19 cellular contexts compared by ENCODE assay signal in genomic region chr10:45003432-45004000, GRCh38. TPM values are rescaled to one million over a fixed set of nuclear protein-coding genes. Genes with fewer than 3 reads are reported as not detected.
DNase-seq lines count a peak whose midpoint lies in the region; ATAC-seq and TF ChIP-seq lines count a peak whose summit lies in the region.
"Had no signal": no experiment of that assay in that cellular context is flagged by ENCODE, and none has a peak within 500 bp of the region (broad histone marks: within the 10 kb centered on the region; RNA-seq: fewer than 3 reads in every experiment).

No MANE protein-coding gene starts in this region.

- peaks cover 2% of the 10 kb centered on the region for H3K27me3 Mint-ChIP-seq in activated CD4-positive, alpha-beta T cell treated with anti-CD3 and anti-CD28 coated beads, Interleukin-2, amount 10 ng/mL, durations not matched to agents 24 days and 14 days
- H3K27me3 Mint-ChIP-seq in CD8-positive, alpha-beta memory T cell: peaks cover 0 to 2% of the 10 kb centered on the region in 2 donors
- no peaks in the 10 kb centered on the region for H3K27me3 Mint-ChIP-seq in natural killer cell treated with Interleukin-12 subunit alpha and Interleukin-12 subunit beta and Interleukin-15 and Interleukin-18, amount 100 ng/mL, for 72 hours

- H3K4me1 Mint-ChIP-seq in activated CD4-positive, alpha-beta T cell treated with anti-CD3 and anti-CD28 coated beads, Interleukin-2, amount 10 ng/mL, durations not matched to agents 24 days and 14 days: peaks cover 20% of the 10 kb centered on the region
- peaks cover 37 to 52% (median 40%) of the 10 kb centered on the region in 3 donors for H3K4me1 Mint-ChIP-seq in CD8-positive, alpha-beta memory T cell
- peaks cover 28 to 49% of the 10 kb centered on the region in 2 donors for H3K4me1 Mint-ChIP-seq in natural killer cell treated with Interleukin-12 subunit alpha and Interleukin-12 subunit beta and Interleukin-15 and Interleukin-18, amount 100 ng/mL, for 72 hours (ENCODE audit: low read depth in 2 of 2)

- POLR2A ChIA-PET in CD8-positive, alpha-beta memory T cell (lab: Charles Lee): no interaction called here

- no peak overlapping the region for H3K4me3 ChIP-seq in CD8-positive, alpha-beta memory T cell (ENCODE audit: low read length)
- H3K4me3 ChIP-seq in ascending aorta (no peak overlapping the region), mesendoderm (ENCODE audit: low read length) (no peak overlapping the region)
- H3K4me3 ChIP-seq: GM12878 had no signal

- no peak overlapping the region for H3K27ac Mint-ChIP-seq in activated CD4-positive, alpha-beta T cell treated with anti-CD3 and anti-CD28 coated beads, Interleukin-2, amount 10 ng/mL, durations not matched to agents 24 days and 14 days
- peak overlapping the region in 6 of 8 donors; percentile 19 to 94 (median 65) for H3K27ac Mint-ChIP-seq in CD8-positive, alpha-beta memory T cell
- H3K27ac Mint-ChIP-seq in natural killer cell treated with Interleukin-12 subunit alpha and Interleukin-12 subunit beta and Interleukin-15 and Interleukin-18, amount 100 ng/mL, for 72 hours: peak overlapping the region; percentile 43 to 74

- H3K56ac ChIP-seq in mesendoderm (ENCODE audit: low read length): no peak overlapping the region

- H3K36me3 ChIP-seq in CD8-positive, alpha-beta memory T cell (ENCODE audit: insufficient read depth, low read length): peaks cover 9% of the 10 kb centered on the region
- peaks cover 0 to 26% of the 10 kb centered on the region in 2 donors for H3K36me3 ChIP-seq in ascending aorta
- H3K36me3 ChIP-seq in mesendoderm (ENCODE audit: control insufficient read depth, insufficient read depth, low read length): no peaks in the 10 kb centered on the region

- H3K79me2 ChIP-seq in mesendoderm (ENCODE audit: control insufficient read depth, insufficient read depth, low read length): peaks cover 13% of the 10 kb centered on the region

- H2BK120ac ChIP-seq in mesendoderm (ENCODE audit: low read depth, low read length): no peak overlapping the region

- peak; percentile 49 for DNase-seq in activated CD4-positive, alpha-beta T cell treated with anti-CD3 and anti-CD28 coated beads, Interleukin-2, amount 10 ng/mL, durations not matched to agents 24 days and 14 days
- DNase-seq in activated CD4-positive, alpha-beta T cell treated with anti-CD3 and anti-CD28 coated beads, Interleukin-2, amount 50 U/mL, for 1 hour: no peak
- no peak for DNase-seq in CD8-positive, alpha-beta memory T cell
- no peak for DNase-seq in ascending aorta (ENCODE audit: low spot score in 2 of 2)
- DNase-seq in natural killer cell treated with Interleukin-12 subunit alpha and Interleukin-12 subunit beta and Interleukin-15 and Interleukin-18, amount 100 ng/mL, for 72 hours (ENCODE audit: low spot score): no peak
- no peak for DNase-seq in dermis blood vessel endothelial cell
- no peak for DNase-seq in mesendoderm
- DNase-seq: Caco-2, DMS53, HCEC 1CT, NCI-H187 treated with DMSO at 0.1 percent for 48 hours, NCI-H2171, NCI-H446 treated with DMSO at 0.1 percent for 48 hours, NCI-H774 had no signal

- CTCF ChIA-PET in CD8-positive, alpha-beta memory T cell (lab: Charles Lee): interaction anchor here (0.7 to 1.3 kb wide), 3 partner anchors 9 to 36 kb away, joined by 3 to 6 read pairs (median 3); no protein-coding TSS in a partner anchor

- H4K5ac ChIP-seq in mesendoderm (ENCODE audit: low read length): no peak overlapping the region

- H2BK5ac ChIP-seq in mesendoderm (ENCODE audit: low read length): no peak overlapping the region

- H3K9ac ChIP-seq in mesendoderm (ENCODE audit: low read length): no peak overlapping the region
- H3K9ac ChIP-seq: KMS-11 had no signal

- H3K27ac ChIP-seq in CD8-positive, alpha-beta memory T cell (ENCODE audit: low read depth, low read length): no peak overlapping the region
- peak overlapping the region; percentile 1 to 7 for H3K27ac ChIP-seq in ascending aorta
- H3K27ac ChIP-seq in mesendoderm (ENCODE audit: low read depth, low read length): no peak overlapping the region
- H3K27ac ChIP-seq: KMS-11 had no signal

- H3K79me1 ChIP-seq in mesendoderm (ENCODE audit: low read length): peaks cover 6% of the 10 kb centered on the region

- H4K8ac ChIP-seq in mesendoderm (ENCODE audit: low read depth, low read length): no peak overlapping the region

- H3K9me3 ChIP-seq in CD8-positive, alpha-beta memory T cell (ENCODE audit: low read length): no peaks in the 10 kb centered on the region
- H3K9me3 ChIP-seq in ascending aorta: no peaks in the 10 kb centered on the region
- H3K9me3 ChIP-seq: Caco-2 had no signal

- no peak for TF ChIP-seq CTCF in ascending aorta (IDR thresholded peaks at IDR 0.05)

- H3K36me3 Mint-ChIP-seq in activated CD4-positive, alpha-beta T cell treated with anti-CD3 and anti-CD28 coated beads, Interleukin-2, amount 10 ng/mL, durations not matched to agents 24 days and 14 days (ENCODE audit: low read depth): peaks cover 40% of the 10 kb centered on the region
- peaks cover 14 to 36% (median 32%) of the 10 kb centered on the region in 3 donors for H3K36me3 Mint-ChIP-seq in CD8-positive, alpha-beta memory T cell
- peaks cover 36% of the 10 kb centered on the region for H3K36me3 Mint-ChIP-seq in natural killer cell treated with Interleukin-12 subunit alpha and Interleukin-12 subunit beta and Interleukin-15 and Interleukin-18, amount 100 ng/mL, for 72 hours

- H2AK5ac ChIP-seq in mesendoderm (ENCODE audit: low read length): no peak overlapping the region

- ATAC-seq in natural killer cell treated with Interleukin-12 subunit alpha and Interleukin-12 subunit beta and Interleukin-15 and Interleukin-18, amount 100 ng/mL, for 72 hours: no peak
- no peak for ATAC-seq in GM21447 (IDR thresholded peaks at IDR 0.05; ENCODE audit: unreplicated experiment)
- ATAC-seq: GM12878, Right ventricle myocardium inferior had no signal

- no peak overlapping the region for H2BK15ac ChIP-seq in mesendoderm (replicated peaks; ENCODE audit: low read depth)

- H3K18ac ChIP-seq in mesendoderm (ENCODE audit: low read length): no peak overlapping the region

- peaks cover 22% of the 10 kb centered on the region for H3K4me1 ChIP-seq in CD8-positive, alpha-beta memory T cell (ENCODE audit: insufficient read depth, low read length)
- H3K4me1 ChIP-seq in ascending aorta (peaks cover 0 to 23% of the 10 kb centered on the region in 2 donors), mesendoderm (ENCODE audit: control insufficient read depth, low read depth, low read length) (peaks cover 3% of the 10 kb centered on the region)

- no CpG with 5 or more reads among the region's 10 CpGs for WGBS in mesendoderm (ENCODE audit: extremely low coverage, insufficient coverage, low lambda C conversion rate)

- H3K4ac ChIP-seq in mesendoderm (ENCODE audit: low read depth, low read length): no peak overlapping the region

- intact Hi-C loops in activated CD4-positive, alpha-beta T cell treated with anti-CD3 and anti-CD28 coated beads, Interleukin-2, amount 10 ng/mL, durations not matched to agents 24 days and 14 days (cut with micrococcal nuclease): loop anchor here (10.0 kb wide), 2 partner anchors 231 to 671 kb away; partner anchors contain the start of gene ZFAND4
- intact Hi-C loops in ascending aorta (cut with DNase I): loop anchor here (5.0 to 10.0 kb wide), 2 partner anchors 591 to 669 kb away; partner anchors contain the start of gene ZFAND4

- no peaks in the 10 kb centered on the region for H3K27me3 ChIP-seq in CD8-positive, alpha-beta memory T cell (ENCODE audit: insufficient read depth, low read length, poor library complexity, severe bottlenecking)
- H3K27me3 ChIP-seq in ascending aorta: no peaks in the 10 kb centered on the region
- H3K27me3 ChIP-seq in mesendoderm (ENCODE audit: insufficient read depth, low read length, poor library complexity): no peaks in the 10 kb centered on the region

- H3K9me3 Mint-ChIP-seq in activated CD4-positive, alpha-beta T cell treated with anti-CD3 and anti-CD28 coated beads, Interleukin-2, amount 10 ng/mL, durations not matched to agents 24 days and 14 days: peaks cover 17% of the 10 kb centered on the region
- peaks cover 0 to 18% (median 9%) of the 10 kb centered on the region in 5 donors for H3K9me3 Mint-ChIP-seq in CD8-positive, alpha-beta memory T cell
- H3K9me3 Mint-ChIP-seq in natural killer cell treated with Interleukin-12 subunit alpha and Interleukin-12 subunit beta and Interleukin-15 and Interleukin-18, amount 100 ng/mL, for 72 hours: peaks cover 5% of the 10 kb centered on the region

- H3K23ac ChIP-seq in mesendoderm (ENCODE audit: low read length): no peak overlapping the region

- H3K4me2 ChIP-seq in mesendoderm (ENCODE audit: low read length): no peak overlapping the region

- H3K4me3 Mint-ChIP-seq in activated CD4-positive, alpha-beta T cell treated with anti-CD3 and anti-CD28 coated beads, Interleukin-2, amount 10 ng/mL, durations not matched to agents 24 days and 14 days: no peak overlapping the region
- peak overlapping the region in 3 of 7 donors; percentile 44 to 88 (median 46) for H3K4me3 Mint-ChIP-seq in CD8-positive, alpha-beta memory T cell
- H3K4me3 Mint-ChIP-seq in natural killer cell treated with Interleukin-12 subunit alpha and Interleukin-12 subunit beta and Interleukin-15 and Interleukin-18, amount 100 ng/mL, for 72 hours: peak overlapping the region; percentile 79
- H3K4me3 Mint-ChIP-seq: CD14-positive monocyte had no signal

RNA-seq across cellular contexts. Expression of gene ZNF22, which starts 2.8 kb away (rescaled TPM):
- total RNA-seq in activated CD4-positive, alpha-beta T cell treated with anti-CD3 and anti-CD28 coated beads, Interleukin-2, amount 10 ng/mL, durations not matched to agents 24 days and 14 days: 26.0 and 26.7 TPM in 2 replicates
- total RNA-seq in CD8-positive, alpha-beta memory T cell: 10 to 100 TPM; 36.1 to 37.2 TPM
- 49.1 TPM for polyA plus RNA-seq in CD8-positive, alpha-beta memory T cell
- 1.6 TPM for total RNA-seq in ascending aorta
- 10 to 100 TPM; 22.7 to 29.0 TPM for total RNA-seq in natural killer cell treated with Interleukin-12 subunit alpha and Interleukin-12 subunit beta and Interleukin-15 and Interleukin-18, amount 100 ng/mL, for 72 hours
- total RNA-seq in dermis blood vessel endothelial cell: 53.6 and 54.4 TPM in 2 replicates
- polyA plus RNA-seq in mesendoderm (2013, experiment 1 of 2): 64.7 TPM
- polyA plus RNA-seq in mesendoderm (2013, experiment 2 of 2): 63.5 TPM

RNA-seq across cellular contexts. Expression of gene DEPP1, which starts 24.9 kb away (rescaled TPM):
- total RNA-seq in activated CD4-positive, alpha-beta T cell treated with anti-CD3 and anti-CD28 coated beads, Interleukin-2, amount 10 ng/mL, durations not matched to agents 24 days and 14 days: 3.3 and 4.3 TPM in 2 replicates
- total RNA-seq in CD8-positive, alpha-beta memory T cell: under 1 TPM in 1 of 2 experiments, not detected in 1; 0.11 TPM
- not detected for polyA plus RNA-seq in CD8-positive, alpha-beta memory T cell
- total RNA-seq in ascending aorta (309 TPM), dermis blood vessel endothelial cell (174 and 360 TPM in 2 replicates)
- under 1 TPM; 0.31 to 0.53 TPM for total RNA-seq in natural killer cell treated with Interleukin-12 subunit alpha and Interleukin-12 subunit beta and Interleukin-15 and Interleukin-18, amount 100 ng/mL, for 72 hours
- polyA plus RNA-seq in mesendoderm (2013, experiment 1 of 2): 0.10 TPM
- polyA plus RNA-seq in mesendoderm (2013, experiment 2 of 2): 0.10 TPM
- polyA plus RNA-seq: CD14-positive monocyte had no signal

RNA-seq across cellular contexts. Expression of gene RASSF4, which starts 43.9 kb away (rescaled TPM):
- 1.3 and 1.5 TPM in 2 replicates for total RNA-seq in activated CD4-positive, alpha-beta T cell treated with anti-CD3 and anti-CD28 coated beads, Interleukin-2, amount 10 ng/mL, durations not matched to agents 24 days and 14 days
- total RNA-seq in CD8-positive, alpha-beta memory T cell: 1 to 10 TPM; 2.8 TPM
- polyA plus RNA-seq in CD8-positive, alpha-beta memory T cell: 0.85 TPM
- total RNA-seq in ascending aorta (40.0 TPM), dermis blood vessel endothelial cell (13.1 and 24.8 TPM in 2 replicates)
- total RNA-seq in natural killer cell treated with Interleukin-12 subunit alpha and Interleukin-12 subunit beta and Interleukin-15 and Interleukin-18, amount 100 ng/mL, for 72 hours: 10 to 100 TPM in 1 of 2 donors, 1 to 10 TPM in 1; 9.3 to 44.9 TPM
- 3.1 TPM for polyA plus RNA-seq in mesendoderm (2013, experiment 1 of 2)
- polyA plus RNA-seq in mesendoderm (2013, experiment 2 of 2): 3.9 TPM

Comparison
In these comparisons a context has a peak if more than half of its experiments do, and no peak if none do; other contexts are left out.
1. H3K27ac ChIP-seq: peak in ascending aorta (2 of 2); none in CD8-positive, alpha-beta memory T cell (single experiment) and mesendoderm (single experiment).
2. RNA of gene DEPP1, which starts 24.9 kb away (total RNA-seq): 174 to 360 TPM in dermis blood vessel endothelial cell and 309 TPM in ascending aorta (single experiment); 3.3 to 4.3 TPM in activated CD4-positive, alpha-beta T cell treated with anti-CD3 and anti-CD28 coated beads, Interleukin-2, amount 10 ng/mL, durations not matched to agents 24 days and 14 days, 0.31 to 0.53 TPM in natural killer cell treated with Interleukin-12 subunit alpha and Interleukin-12 subunit beta and Interleukin-15 and Interleukin-18, amount 100 ng/mL, for 72 hours and 0.11 TPM in CD8-positive, alpha-beta memory T cell; every median in the first group is over 10 times any median in the second.